Comparison of ENCODE assay signal across 9 cellular contexts in the genomic region with DNA sequence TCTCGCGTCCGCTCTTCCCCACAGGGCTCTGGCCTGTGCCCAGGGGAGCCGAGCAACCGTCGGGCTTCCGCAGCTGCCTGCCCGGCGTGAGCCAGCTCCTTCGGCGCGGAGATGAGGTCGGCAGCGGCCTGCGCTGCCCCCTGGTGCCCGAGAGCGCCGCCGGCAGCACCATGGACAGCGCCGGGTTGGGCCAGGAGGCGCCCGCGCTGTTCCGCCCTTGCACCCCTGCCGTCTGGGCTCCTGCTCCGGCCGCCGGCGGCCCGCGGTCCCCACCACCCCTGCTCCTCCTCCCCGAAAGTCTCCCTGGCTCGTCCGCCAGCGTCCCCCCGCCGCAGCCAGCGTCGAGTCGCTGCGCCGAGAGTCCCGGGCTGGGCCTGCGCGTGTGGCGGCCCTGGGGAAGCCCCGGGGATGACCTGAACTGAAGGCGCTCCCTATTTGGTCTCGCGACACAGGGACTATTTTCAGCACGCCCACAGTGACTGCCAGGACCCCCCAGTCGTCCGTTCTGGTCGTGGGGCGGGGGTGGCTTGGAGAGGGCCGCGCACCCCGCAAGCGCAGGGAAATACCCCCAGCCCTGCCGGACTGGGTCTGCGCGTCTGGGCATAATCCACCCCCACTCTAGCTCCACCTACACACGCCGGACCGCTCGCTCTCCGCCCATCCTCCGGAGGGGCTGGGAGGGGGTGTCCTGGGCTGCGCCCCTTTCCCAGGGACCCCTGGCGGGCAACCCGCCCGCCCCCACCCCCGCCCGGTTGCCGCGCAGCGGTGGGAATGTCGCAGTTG. TPM values are rescaled to one million over a fixed set of nuclear protein-coding genes. Genes with fewer than 3 reads are reported as not detected.
A peak's percentile ranks its signal among the peaks of the same experiment; 100 is the strongest.
DNase-seq lines count a peak whose midpoint lies in the region; ATAC-seq lines count a peak whose summit lies in the region.
"Had no signal": no experiment of that assay in that cellular context is flagged by ENCODE, and none has a peak within 500 bp of the region (broad histone marks: within the 10 kb centered on the region; RNA-seq: fewer than 3 reads in every experiment).

No MANE protein-coding gene starts in this region.

- H3K4me1 Mint-ChIP-seq in activated CD8-positive, alpha-beta T cell treated with anti-CD3 and anti-CD28 coated beads, Interleukin-2, amount 10 ng/mL, durations not matched to agents 7 days and 5 days (ENCODE audit: low read depth), result peaks cover 16% of the 10 kb centered on the region

- peaks cover 30% of the 10 kb centered on the region for H3K4me1 ChIP-seq in effector memory CD4-positive, alpha-beta T cell (ENCODE audit: control insufficient read depth, insufficient read depth, low read length, poor library complexity, severe bottlenecking)
- no peaks in the 10 kb centered on the region for H3K4me1 ChIP-seq in mesodermal cell (ENCODE audit: control insufficient read depth, insufficient read depth, low read length, poor library complexity, severe bottlenecking)

- CTCF ChIA-PET in activated CD8-positive, alpha-beta T cell treated with anti-CD3 and anti-CD28 coated beads, Interleukin-2, amount 10 ng/mL, durations not matched to agents 7 days and 5 days (lab: Charles Lee), result interaction anchor here (0.6 to 5.1 kb wide), 29 partner anchors 8 to 209 kb away, joined by 3 to 73 read pairs (median 4); a partner anchor contains a TSS

- H3K36me3 Mint-ChIP-seq in activated CD8-positive, alpha-beta T cell treated with anti-CD3 and anti-CD28 coated beads, Interleukin-2, amount 10 ng/mL, durations not matched to agents 7 days and 5 days (ENCODE audit: low read depth), result no peaks in the 10 kb centered on the region

- peak; percentile 45 for ATAC-seq in HG03108 (IDR thresholded peaks at IDR 0.05; ENCODE audit: unreplicated experiment)
- ATAC-seq in activated CD8-positive, alpha-beta T cell treated with anti-CD3 and anti-CD28 coated beads, Interleukin-2, amount 10 ng/mL, durations not matched to agents 7 days and 5 days, result peak; percentile 81
- no peak for ATAC-seq in GM19328 (IDR thresholded peaks at IDR 0.05; ENCODE audit: unreplicated experiment)

- H3K4me3 ChIP-seq in GM08714 (ENCODE audit: low read length), result peak overlapping the region; percentile 8; the same call in 1 of the 2 replicates
- no peak overlapping the region for H3K4me3 ChIP-seq in effector memory CD4-positive, alpha-beta T cell (ENCODE audit: insufficient read depth, low read depth, low read length, poor library complexity, severe bottlenecking)
- H3K4me3 ChIP-seq in mesodermal cell (ENCODE audit: extremely low read depth, insufficient read depth, low read length, poor library complexity, severe bottlenecking), result peak overlapping the region; percentile 23

- POLR2A ChIA-PET in activated CD8-positive, alpha-beta T cell treated with anti-CD3 and anti-CD28 coated beads, Interleukin-2, amount 10 ng/mL, durations not matched to agents 7 days and 5 days (lab: Charles Lee), result interaction anchor here (1.0 kb wide), 1 partner anchor 158 kb away, joined by 3 read pairs; no protein-coding TSS in a partner anchor

- no peaks in the 10 kb centered on the region for H3K9me3 Mint-ChIP-seq in activated CD8-positive, alpha-beta T cell treated with anti-CD3 and anti-CD28 coated beads, Interleukin-2, amount 10 ng/mL, durations not matched to agents 7 days and 5 days (ENCODE audit: insufficient read depth)

- no peaks in the 10 kb centered on the region for H3K9me3 ChIP-seq in effector memory CD4-positive, alpha-beta T cell (ENCODE audit: control insufficient read depth, low read length)
- H3K9me3 ChIP-seq in mesodermal cell (ENCODE audit: control insufficient read depth, low read length), result no peaks in the 10 kb centered on the region
- H3K9me3 ChIP-seq: neutrophil had no signal

- H3K27me3 Mint-ChIP-seq in activated CD8-positive, alpha-beta T cell treated with anti-CD3 and anti-CD28 coated beads, Interleukin-2, amount 10 ng/mL, durations not matched to agents 7 days and 5 days (ENCODE audit: low read depth), result peaks cover 60% of the 10 kb centered on the region

- peaks cover 77% of the 10 kb centered on the region for H3K27me3 ChIP-seq in effector memory CD4-positive, alpha-beta T cell (replicated peaks; ENCODE audit: control insufficient read depth, insufficient read depth, low read length, poor library complexity, severe bottlenecking)

- 0% methylated on average over 43 to 62 of the region's 79 CpGs for WGBS in mesodermal cell (ENCODE audit: insufficient coverage in 2 of 2), 2 experiments

- H3K36me3 ChIP-seq in effector memory CD4-positive, alpha-beta T cell (ENCODE audit: control insufficient read depth, insufficient read depth, low read length), result no peaks in the 10 kb centered on the region
- no peaks in the 10 kb centered on the region for H3K36me3 ChIP-seq in mesodermal cell (ENCODE audit: control insufficient read depth, insufficient read depth, low read length)
- H3K36me3 ChIP-seq: neutrophil had no signal

- H3K27ac ChIP-seq in effector memory CD4-positive, alpha-beta T cell (ENCODE audit: insufficient read depth, low read length, poor library complexity, severe bottlenecking), result no peak overlapping the region
- no peak overlapping the region for H3K27ac ChIP-seq in mesodermal cell (ENCODE audit: low read depth, low read length, severe bottlenecking)
- H3K27ac ChIP-seq: neutrophil had no signal

- H3K4me3 Mint-ChIP-seq in activated CD8-positive, alpha-beta T cell treated with anti-CD3 and anti-CD28 coated beads, Interleukin-2, amount 10 ng/mL, durations not matched to agents 7 days and 5 days, result no peak overlapping the region

- no peak overlapping the region for H3K27ac Mint-ChIP-seq in activated CD8-positive, alpha-beta T cell treated with anti-CD3 and anti-CD28 coated beads, Interleukin-2, amount 10 ng/mL, durations not matched to agents 7 days and 5 days

- DNase-seq in NCI-H69 (lab: John Stamatoyannopoulos, UW), result peak; percentile 87
- peak; percentile 85 for DNase-seq in activated CD8-positive, alpha-beta T cell treated with anti-CD3 and anti-CD28 coated beads, Interleukin-2, amount 10 ng/mL, durations not matched to agents 7 days and 5 days
- DNase-seq in effector memory CD4-positive, alpha-beta T cell, result peak; percentile 58 to 66 (median 65)
- peak; percentile 75 to 76 for DNase-seq in stimulated activated CD8-positive, alpha-beta memory T cell treated with anti-CD3 and anti-CD28 coated beads, Interleukin-2, amount 100 ng/mL, for 48 hours (ENCODE audit: low read depth in 2 of 2)

RNA-seq across cellular contexts. Expression of a gene that starts 1.3 kb away (rescaled TPM):
- not detected for total RNA-seq in activated CD8-positive, alpha-beta T cell treated with anti-CD3 and anti-CD28 coated beads, Interleukin-2, amount 10 ng/mL, durations not matched to agents 7 days and 5 days
- not detected for polyA plus RNA-seq in mesodermal cell (2013, experiment 1 of 2)
- not detected for polyA plus RNA-seq in mesodermal cell (2013, experiment 2 of 2)

RNA-seq across cellular contexts. Expression of a gene that starts 9.5 kb away (rescaled TPM):
- total RNA-seq in activated CD8-positive, alpha-beta T cell treated with anti-CD3 and anti-CD28 coated beads, Interleukin-2, amount 10 ng/mL, durations not matched to agents 7 days and 5 days, result 10 to 100 TPM; 67.9 to 68.7 TPM
- polyA plus RNA-seq in mesodermal cell (2013, experiment 1 of 2), result 58.3 TPM
- polyA plus RNA-seq in mesodermal cell (2013, experiment 2 of 2), result 55.5 TPM

RNA-seq across cellular contexts. Expression of a gene that starts 15.6 kb away (rescaled TPM):
- 1 to 10 TPM in 1 of 2 experiments, under 1 TPM in 1; 0.99 to 1.0 TPM for total RNA-seq in activated CD8-positive, alpha-beta T cell treated with anti-CD3 and anti-CD28 coated beads, Interleukin-2, amount 10 ng/mL, durations not matched to agents 7 days and 5 days
- polyA plus RNA-seq in mesodermal cell (2013, experiment 1 of 2), result 7.4 TPM
- polyA plus RNA-seq in mesodermal cell (2013, experiment 2 of 2), result 5.2 TPM

RNA-seq across cellular contexts. Expression of a gene that starts 39.4 kb away (rescaled TPM):
- 1 to 10 TPM; 1.6 to 2.0 TPM for total RNA-seq in activated CD8-positive, alpha-beta T cell treated with anti-CD3 and anti-CD28 coated beads, Interleukin-2, amount 10 ng/mL, durations not matched to agents 7 days and 5 days
- 2.5 TPM for polyA plus RNA-seq in mesodermal cell (2013, experiment 1 of 2)
- polyA plus RNA-seq in mesodermal cell (2013, experiment 2 of 2), result 3.8 TPM

RNA-seq across cellular contexts. Expression of a gene that starts 45.9 kb away (rescaled TPM):
- total RNA-seq in activated CD8-positive, alpha-beta T cell treated with anti-CD3 and anti-CD28 coated beads, Interleukin-2, amount 10 ng/mL, durations not matched to agents 7 days and 5 days, result 100 to 1,000 TPM; 304 to 325 TPM
- polyA plus RNA-seq in mesodermal cell (2013, experiment 1 of 2), result 366 TPM
- 378 TPM for polyA plus RNA-seq in mesodermal cell (2013, experiment 2 of 2)
